In the genomic region with DNA sequence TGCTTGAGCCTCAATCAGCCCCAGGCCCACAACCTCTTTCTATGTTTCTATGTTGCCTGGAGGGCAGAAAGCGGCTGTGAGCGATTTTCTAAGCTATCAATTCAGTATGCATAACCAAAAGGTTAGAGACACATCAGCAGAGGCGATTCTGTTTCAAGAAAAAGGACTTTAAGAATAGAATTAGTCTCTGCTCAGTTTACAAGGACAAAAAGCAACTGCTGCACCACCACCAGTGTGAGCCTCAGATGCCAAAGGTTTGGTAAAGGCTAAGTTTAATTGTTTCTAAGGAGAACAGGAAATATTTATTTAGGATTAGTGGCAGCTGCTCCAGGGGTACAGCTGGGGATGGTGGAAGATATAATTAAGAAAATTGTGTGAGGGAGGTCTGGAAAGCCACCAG, we compare ENCODE assay signal across 1 cellular context.
TF ChIP-seq lines count a peak whose summit lies in the region.

No MANE protein-coding gene starts in this region.

TF ChIP-seq in GM23338, 12 proteins besides CTCF, POLR2A, EP300 and RAD21 (continued from another document):
- no peak for TF ChIP-seq ZNF462 (CRISPR knock-in tag; IDR thresholded peaks at IDR 0.05)
- TF ChIP-seq ZNF331 (CRISPR knock-in tag; IDR thresholded peaks at IDR 0.05; ENCODE audit: low read depth): no peak
- no peak for TF ChIP-seq ETS1 (IDR thresholded peaks at IDR 0.05)
- no peak for TF ChIP-seq EZH2phosphoT487 (IDR thresholded peaks at IDR 0.05; ENCODE audit: unreplicated experiment)
- TF ChIP-seq POLR2AphosphoS5 (IDR thresholded peaks at IDR 0.05; ENCODE audit: low read depth): no peak
- no peak for TF ChIP-seq STAT1 (IDR thresholded peaks at IDR 0.05; ENCODE audit: unreplicated experiment)
- no peak for TF ChIP-seq EZH2 (IDR thresholded peaks at IDR 0.05; ENCODE audit: low read depth, unreplicated experiment)
- TF ChIP-seq, protein P1, sequence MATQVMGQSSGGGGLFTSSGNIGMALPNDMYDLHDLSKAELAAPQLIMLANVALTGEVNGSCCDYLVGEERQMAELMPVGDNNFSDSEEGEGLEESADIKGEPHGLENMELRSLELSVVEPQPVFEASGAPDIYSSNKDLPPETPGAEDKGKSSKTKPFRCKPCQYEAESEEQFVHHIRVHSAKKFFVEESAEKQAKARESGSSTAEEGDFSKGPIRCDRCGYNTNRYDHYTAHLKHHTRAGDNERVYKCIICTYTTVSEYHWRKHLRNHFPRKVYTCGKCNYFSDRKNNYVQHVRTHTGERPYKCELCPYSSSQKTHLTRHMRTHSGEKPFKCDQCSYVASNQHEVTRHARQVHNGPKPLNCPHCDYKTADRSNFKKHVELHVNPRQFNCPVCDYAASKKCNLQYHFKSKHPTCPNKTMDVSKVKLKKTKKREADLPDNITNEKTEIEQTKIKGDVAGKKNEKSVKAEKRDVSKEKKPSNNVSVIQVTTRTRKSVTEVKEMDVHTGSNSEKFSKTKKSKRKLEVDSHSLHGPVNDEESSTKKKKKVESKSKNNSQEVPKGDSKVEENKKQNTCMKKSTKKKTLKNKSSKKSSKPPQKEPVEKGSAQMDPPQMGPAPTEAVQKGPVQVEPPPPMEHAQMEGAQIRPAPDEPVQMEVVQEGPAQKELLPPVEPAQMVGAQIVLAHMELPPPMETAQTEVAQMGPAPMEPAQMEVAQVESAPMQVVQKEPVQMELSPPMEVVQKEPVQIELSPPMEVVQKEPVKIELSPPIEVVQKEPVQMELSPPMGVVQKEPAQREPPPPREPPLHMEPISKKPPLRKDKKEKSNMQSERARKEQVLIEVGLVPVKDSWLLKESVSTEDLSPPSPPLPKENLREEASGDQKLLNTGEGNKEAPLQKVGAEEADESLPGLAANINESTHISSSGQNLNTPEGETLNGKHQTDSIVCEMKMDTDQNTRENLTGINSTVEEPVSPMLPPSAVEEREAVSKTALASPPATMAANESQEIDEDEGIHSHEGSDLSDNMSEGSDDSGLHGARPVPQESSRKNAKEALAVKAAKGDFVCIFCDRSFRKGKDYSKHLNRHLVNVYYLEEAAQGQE (IDR thresholded peaks at IDR 0.05; ENCODE audit: unreplicated experiment): no peak
- TF ChIP-seq CREB1 (CRISPR knock-in tag; IDR thresholded peaks at IDR 0.05; ENCODE audit: low read depth): no peak
- no peak for TF ChIP-seq NANOG (IDR thresholded peaks at IDR 0.05; ENCODE audit: borderline replicate concordance)
- TF ChIP-seq ZNF114 (CRISPR knock-in tag; IDR thresholded peaks at IDR 0.05): no peak
TF ChIP-seq in GM23338: peak in this region for 0.
